26 cellular contexts compared by ENCODE assay signal in genomic region chr20:57309544-57310115, GRCh38. TPM values are rescaled to one million over a fixed set of nuclear protein-coding genes. Genes with fewer than 3 reads are reported as not detected.
"Had no signal": no experiment of that assay in that cellular context is flagged by ENCODE, and none has a peak within 500 bp of the region (broad histone marks: within the 10 kb centered on the region; RNA-seq: fewer than 3 reads in every experiment).

No MANE protein-coding gene starts in this region.

- H3K4me3 Mint-ChIP-seq: activated CD4-positive, alpha-beta T cell treated with anti-CD3 and anti-CD28 coated beads, Interleukin-2, amount 10 ng/mL, durations not matched to agents 24 days and 14 days; activated CD8-positive, alpha-beta T cell treated with anti-CD3 and anti-CD28 coated beads for 36 hours; activated naive CD4-positive, alpha-beta T cell treated with anti-CD3 and anti-CD28 coated beads for 36 hours; activated naive CD8-positive, alpha-beta T cell treated with anti-CD3 and anti-CD28 coated beads, Interleukin-2, amount 50 U/mL, for 24 hours; activated T-helper 17 cell treated with anti-CD3 and anti-CD28 coated beads, Interleukin-2, amount 50 U/mL, for 72 hours; naive thymus-derived CD8-positive, alpha-beta T cell; stimulated activated effector memory CD8-positive, alpha-beta T cell treated with anti-CD3 and anti-CD28 coated beads, Interleukin-12 subunit alpha, Interleukin-12 subunit beta, amount 100 ng/mL, for 72 hours had no signal

- H3K27me3 Mint-ChIP-seq: activated naive CD8-positive, alpha-beta T cell treated with anti-CD3 and anti-CD28 coated beads, Interleukin-2, amount 50 U/mL, for 24 hours had no signal

- H3K4me3 ChIP-seq: esophagus muscularis mucosa, heart right ventricle, ovary, right lobe of liver, smooth muscle cell, stomach, testis, upper lobe of right lung had no signal

- H3K9me3 ChIP-seq: esophagus muscularis mucosa, heart right ventricle, ovary, right lobe of liver, stomach, testis, upper lobe of right lung had no signal

- H3K27ac Mint-ChIP-seq: activated CD4-positive, alpha-beta T cell treated with anti-CD3 and anti-CD28 coated beads, Interleukin-2, amount 10 ng/mL, durations not matched to agents 24 days and 14 days; activated CD8-positive, alpha-beta T cell treated with anti-CD3 and anti-CD28 coated beads for 36 hours; activated naive CD4-positive, alpha-beta T cell treated with anti-CD3 and anti-CD28 coated beads for 36 hours; activated naive CD8-positive, alpha-beta T cell treated with anti-CD3 and anti-CD28 coated beads, Interleukin-2, amount 50 U/mL, for 24 hours; activated T-helper 17 cell treated with anti-CD3 and anti-CD28 coated beads, Interleukin-2, amount 50 U/mL, for 72 hours; naive thymus-derived CD8-positive, alpha-beta T cell; stimulated activated effector memory CD8-positive, alpha-beta T cell treated with anti-CD3 and anti-CD28 coated beads, Interleukin-12 subunit alpha, Interleukin-12 subunit beta, amount 100 ng/mL, for 72 hours had no signal

- H3K27me3 ChIP-seq: brain microvascular endothelial cell, esophagus muscularis mucosa, ovary, right lobe of liver, testis had no signal

- H3K4me1 ChIP-seq: esophagus muscularis mucosa, heart right ventricle, right lobe of liver, stomach, testis, upper lobe of right lung had no signal

- H3K36me3 Mint-ChIP-seq: naive thymus-derived CD8-positive, alpha-beta T cell; stimulated activated effector memory CD8-positive, alpha-beta T cell treated with anti-CD3 and anti-CD28 coated beads, Interleukin-12 subunit alpha, Interleukin-12 subunit beta, amount 100 ng/mL, for 72 hours had no signal

- ATAC-seq: activated CD8-positive, alpha-beta T cell treated with anti-CD3 and anti-CD28 coated beads for 36 hours; activated naive CD8-positive, alpha-beta T cell treated with anti-CD3 and anti-CD28 coated beads, Interleukin-2, amount 50 U/mL, for 24 hours; activated T-helper 17 cell treated with anti-CD3 and anti-CD28 coated beads, Interleukin-2, amount 50 U/mL, for 72 hours; heart right ventricle; naive thymus-derived CD8-positive, alpha-beta T cell; right lobe of liver; stimulated activated effector memory CD8-positive, alpha-beta T cell treated with anti-CD3 and anti-CD28 coated beads, Interleukin-12 subunit alpha, Interleukin-12 subunit beta, amount 100 ng/mL, for 72 hours; upper lobe of right lung had no signal

- H3K36me3 ChIP-seq: brain microvascular endothelial cell, esophagus muscularis mucosa, heart right ventricle, ovary, right lobe of liver, stomach, upper lobe of right lung had no signal

- H3K4me1 Mint-ChIP-seq: activated CD4-positive, alpha-beta T cell treated with anti-CD3 and anti-CD28 coated beads, Interleukin-2, amount 10 ng/mL, durations not matched to agents 24 days and 14 days; activated naive CD8-positive, alpha-beta T cell treated with anti-CD3 and anti-CD28 coated beads, Interleukin-2, amount 50 U/mL, for 24 hours; activated T-helper 17 cell treated with anti-CD3 and anti-CD28 coated beads, Interleukin-2, amount 50 U/mL, for 72 hours; naive thymus-derived CD8-positive, alpha-beta T cell; stimulated activated effector memory CD8-positive, alpha-beta T cell treated with anti-CD3 and anti-CD28 coated beads, Interleukin-12 subunit alpha, Interleukin-12 subunit beta, amount 100 ng/mL, for 72 hours had no signal

- DNase-seq: activated CD4-positive, alpha-beta T cell treated with anti-CD3 and anti-CD28 coated beads, Interleukin-2, amount 10 ng/mL, durations not matched to agents 24 days and 14 days; activated CD8-positive, alpha-beta T cell treated with anti-CD3 and anti-CD28 coated beads for 36 hours; activated naive CD4-positive, alpha-beta T cell treated with anti-CD3 and anti-CD28 coated beads for 36 hours; activated naive CD8-positive, alpha-beta T cell treated with anti-CD3 and anti-CD28 coated beads, Interleukin-2, amount 50 U/mL, for 24 hours; activated T-cell treated with anti-CD3 and anti-CD28 coated beads, Interleukin-2, amount 50 U/mL, for 1 hour; brain microvascular endothelial cell; cortex of kidney; effector CD4-positive, alpha-beta T cell; heart right ventricle; kidney glomerular epithelial cell; mesenchymal stem cell; naive thymus-derived CD8-positive, alpha-beta T cell; ovary; right lobe of liver; stimulated activated CD4-positive, alpha-beta T cell treated with anti-CD3 and anti-CD28 coated beads, Interleukin-4, amount 100 ng/mL, for 24 hours; stomach; T1000; testis; upper lobe of right lung had no signal

- H3K9me3 Mint-ChIP-seq: activated CD4-positive, alpha-beta T cell treated with anti-CD3 and anti-CD28 coated beads, Interleukin-2, amount 10 ng/mL, durations not matched to agents 24 days and 14 days; activated CD8-positive, alpha-beta T cell treated with anti-CD3 and anti-CD28 coated beads for 36 hours; activated naive CD4-positive, alpha-beta T cell treated with anti-CD3 and anti-CD28 coated beads for 36 hours; activated naive CD8-positive, alpha-beta T cell treated with anti-CD3 and anti-CD28 coated beads, Interleukin-2, amount 50 U/mL, for 24 hours; activated T-helper 17 cell treated with anti-CD3 and anti-CD28 coated beads, Interleukin-2, amount 50 U/mL, for 72 hours; naive thymus-derived CD8-positive, alpha-beta T cell; stimulated activated effector memory CD8-positive, alpha-beta T cell treated with anti-CD3 and anti-CD28 coated beads, Interleukin-12 subunit alpha, Interleukin-12 subunit beta, amount 100 ng/mL, for 72 hours had no signal

- H3K27ac ChIP-seq: brain microvascular endothelial cell, esophagus muscularis mucosa, heart right ventricle, ovary, right lobe of liver, stomach, testis, upper lobe of right lung had no signal

RNA-seq across cellular contexts. Expression of gene SPO11, which starts 20.0 kb away (rescaled TPM):
- total RNA-seq: activated CD4-positive, alpha-beta T cell treated with anti-CD3 and anti-CD28 coated beads, Interleukin-2, amount 10 ng/mL, durations not matched to agents 24 days and 14 days; activated CD8-positive, alpha-beta T cell treated with anti-CD3 and anti-CD28 coated beads for 36 hours; activated naive CD4-positive, alpha-beta T cell treated with anti-CD3 and anti-CD28 coated beads for 36 hours; activated T-helper 17 cell treated with anti-CD3 and anti-CD28 coated beads, Interleukin-2, amount 50 U/mL, for 72 hours; esophagus muscularis mucosa; heart right ventricle; liver; naive thymus-derived CD8-positive, alpha-beta T cell; ovary; pulmonary artery endothelial cell; right lobe of liver; smooth muscle cell; stomach; T-helper 1 cell treated with Interleukin-12 subunit alpha and Interleukin-12 subunit beta and Interleukin-4 antibody, amounts not matched to agents 30 ng/mL and 1 ng/mL, for 36 hours; upper lobe of right lung had no signal
- polyA plus RNA-seq: heart right ventricle; liver; naive thymus-derived CD8-positive, alpha-beta T cell; ovary; smooth muscle cell; stomach had no signal

RNA-seq across cellular contexts. Expression of gene BMP7, which starts 43.2 kb away (rescaled TPM):
- total RNA-seq: activated CD8-positive, alpha-beta T cell treated with anti-CD3 and anti-CD28 coated beads for 36 hours; activated naive CD4-positive, alpha-beta T cell treated with anti-CD3 and anti-CD28 coated beads for 36 hours; activated T-helper 17 cell treated with anti-CD3 and anti-CD28 coated beads, Interleukin-2, amount 50 U/mL, for 72 hours; liver; naive thymus-derived CD8-positive, alpha-beta T cell; pulmonary artery endothelial cell; right lobe of liver; T-helper 1 cell treated with Interleukin-12 subunit alpha and Interleukin-12 subunit beta and Interleukin-4 antibody, amounts not matched to agents 30 ng/mL and 1 ng/mL, for 36 hours had no signal
- polyA plus RNA-seq: liver; naive thymus-derived CD8-positive, alpha-beta T cell had no signal
